Comparison of ENCODE assay signal across 8 cellular contexts in the genomic region with DNA sequence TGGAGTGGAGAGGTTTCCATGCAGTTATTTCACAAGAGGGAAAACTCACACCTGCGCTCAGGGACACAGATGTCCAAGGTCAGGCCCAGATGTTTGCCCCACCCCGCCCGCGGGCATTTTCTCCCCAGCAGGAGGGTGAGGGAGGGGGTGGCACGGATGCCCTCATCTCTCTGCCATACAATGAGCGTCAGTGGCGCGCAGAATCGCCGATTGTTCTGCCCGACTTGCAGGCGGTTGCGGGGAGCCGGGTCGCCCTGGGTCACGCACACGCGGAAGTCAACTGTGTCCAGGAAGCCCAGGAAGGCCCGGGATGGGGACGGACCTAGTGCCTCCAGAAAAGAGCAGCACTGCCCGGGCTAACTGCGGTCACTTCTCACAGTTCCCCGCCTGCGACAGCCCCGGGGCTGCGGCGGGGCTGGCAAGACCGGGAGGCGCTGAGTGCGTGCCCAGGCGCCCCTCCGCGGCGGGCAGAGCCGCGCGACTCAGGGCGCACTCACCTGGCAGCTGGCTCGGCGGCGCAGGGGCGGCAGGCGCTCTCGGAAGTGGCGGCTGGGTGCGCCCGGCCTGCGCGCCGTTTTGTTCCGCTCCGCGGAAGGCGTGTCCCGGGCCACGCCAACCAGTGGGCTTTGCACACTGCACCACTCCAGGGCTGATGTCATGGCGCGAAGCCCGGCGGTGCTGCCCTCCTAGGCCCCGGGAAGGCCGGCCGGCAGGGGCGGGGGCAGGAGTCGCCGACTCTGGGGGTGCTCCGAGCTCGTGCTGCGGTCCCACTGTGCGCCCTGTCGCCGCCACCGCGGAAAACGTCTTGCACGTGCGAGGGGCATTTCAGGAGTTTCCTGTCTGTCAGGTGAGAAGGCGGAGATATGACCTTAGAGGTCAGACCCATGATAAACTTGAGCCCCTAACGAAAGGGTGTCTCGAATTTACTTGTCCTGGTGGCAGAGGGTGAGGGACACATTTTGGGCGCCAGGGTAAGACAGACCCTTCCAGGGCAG. TPM values are rescaled to one million over a fixed set of nuclear protein-coding genes. Genes with fewer than 3 reads are reported as not detected.
DNase-seq lines count a peak whose midpoint lies in the region; ATAC-seq and TF ChIP-seq lines count a peak whose summit lies in the region.

A gene (minus strand): TSS at position 551 of the 995 bp plus-strand sequence. CDS start 10,820 bp downstream, outside the sequence.

- peak within 1 kb of the TSS; percentile 95 to 97 for H3K9ac ChIP-seq in colonic mucosa (ENCODE audit: low read depth in 2 of 2, low read length in 2 of 2)

- H3K27ac ChIP-seq in colonic mucosa = peak within 1 kb of the TSS; percentile 91

- peak; percentile 71 for DNase-seq in NK-92 treated with Interleukin-12 subunit alpha and Interleukin-12 subunit beta, amount 100 ng/mL, for 24 hours (lab: John Stamatoyannopoulos, UW)
- DNase-seq in NK-92 (lab: John Stamatoyannopoulos, UW; ENCODE audit: unreplicated experiment) (no peak), NCI-H2196 (lab: John Stamatoyannopoulos, UW; ENCODE audit: unreplicated experiment) (peak; percentile 89), colonic mucosa (peak; percentile 89), left lobe of liver (ENCODE audit: low spot score) (peak; percentile 95)
- peak; percentile 71 to 72 for DNase-seq in activated CD4-positive, alpha-beta T cell treated with anti-CD3 and anti-CD28 coated beads for 24 hours (ENCODE audit: low read depth in 2 of 2)
- DNase-seq in stimulated activated CD4-positive, alpha-beta T cell treated with anti-CD3 and anti-CD28 coated beads, Interleukin-2, amount 100 ng/mL, for 4 hours (ENCODE audit: low read depth) = peak; percentile 73

- H3K4me1 ChIP-seq in colonic mucosa = peaks cover 6% of the 10 kb centered on the region

- H3K9me3 ChIP-seq in colonic mucosa = no peaks in the 10 kb centered on the region

- ATAC-seq in HG03064 (IDR thresholded peaks at IDR 0.05; ENCODE audit: low read depth, unreplicated experiment) = peak; percentile 88
- peak; percentile 83 for ATAC-seq in left lobe of liver

- H3K4me3 ChIP-seq in colonic mucosa = peak within 1 kb of the TSS; percentile 65

- TF ChIP-seq CTCF in colonic mucosa (IDR thresholded peaks at IDR 0.05) = no peak

- no peaks in the 10 kb centered on the region for H3K27me3 ChIP-seq in colonic mucosa

- intact Hi-C loops in colonic mucosa (cut with DNase I) = no loop called here

- H3K36me3 ChIP-seq in colonic mucosa = no peaks in the 10 kb centered on the region

RNA-seq across cellular contexts. Expression of the gene that starts here (rescaled TPM):
- total RNA-seq in colonic mucosa (100 to 1,000 TPM; 186 to 376 TPM), left lobe of liver (67.7 TPM)
